25 cellular contexts compared by ENCODE assay signal in genomic region chr17:28545787-28546415, GRCh38. TPM values are rescaled to one million over a fixed set of nuclear protein-coding genes. Genes with fewer than 3 reads are reported as not detected.
DNase-seq lines count a peak whose midpoint lies in the region; ATAC-seq and TF ChIP-seq lines count a peak whose summit lies in the region.
"Had no signal": no experiment of that assay in that cellular context is flagged by ENCODE, and none has a peak within 500 bp of the region (broad histone marks: within the 10 kb centered on the region; RNA-seq: fewer than 3 reads in every experiment).

No MANE protein-coding gene starts in this region.

- DNase-seq in activated CD4-positive, alpha-beta T cell treated with anti-CD3 and anti-CD28 coated beads, Interleukin-2, amount 10 ng/mL, durations not matched to agents 7 days and 5 days = no peak
- DNase-seq in activated CD4-positive, alpha-beta T cell treated with anti-CD3 and anti-CD28 coated beads, Interleukin-2, amount 50 U/mL, for 1 hour = no peak
- DNase-seq in HuH-7 (ENCODE audit: low spot score) (peak; percentile 8), posterior vena cava (ENCODE audit: low spot score) (peak; percentile 52), midbrain (lab: John Stamatoyannopoulos, UW) (no peak), BE2C (no peak), upper lobe of right lung (no peak)
- DNase-seq: activated CD4-positive, alpha-beta T cell treated with anti-CD3 and anti-CD28 coated beads for 1 hour; activated CD8-positive, alpha-beta memory T cell treated with anti-CD3 and anti-CD28 coated beads, Interleukin-2, amount 10 ng/mL, durations not matched to agents 7 days and 5 days; dermis blood vessel endothelial cell; KG1; left lung; MV-4-11; NCI-H1694; NCI-H446; right cardiac atrium; substantia nigra had no signal

- no peaks in the 10 kb centered on the region for H3K36me3 ChIP-seq in BE2C
- peaks cover 10% of the 10 kb centered on the region for H3K36me3 ChIP-seq in upper lobe of right lung

- peaks cover 6% of the 10 kb centered on the region for H3K36me3 Mint-ChIP-seq in activated CD4-positive, alpha-beta T cell treated with anti-CD3 and anti-CD28 coated beads, Interleukin-2, amount 10 ng/mL, durations not matched to agents 7 days and 5 days (ENCODE audit: low read depth)
- peaks cover 33% of the 10 kb centered on the region for H3K36me3 Mint-ChIP-seq in dendritic cell treated with granulocyte-macrophage colony-stimulating factor and Interleukin-4, amounts not matched to agents 40 ng/mL and 50 ng/mL, for 4 days (ENCODE audit: low read depth)

- H3K27me3 ChIP-seq in BE2C = no peaks in the 10 kb centered on the region
- H3K27me3 ChIP-seq in upper lobe of right lung = no peaks in the 10 kb centered on the region
- H3K27me3 ChIP-seq: heart left ventricle, left lung had no signal

- CTCF ChIA-PET in activated CD4-positive, alpha-beta T cell treated with anti-CD3 and anti-CD28 coated beads, Interleukin-2, amount 10 ng/mL, durations not matched to agents 7 days and 5 days (lab: Charles Lee) = interaction anchor here (1.1 to 5.0 kb wide), 2 partner anchors 10 to 25 kb away, joined by 3 to 27 read pairs; partner anchors contain the start of gene PIGS

- no peak for ATAC-seq in upper lobe of right lung
- ATAC-seq: A549; activated CD8-positive, alpha-beta memory T cell treated with anti-CD3 and anti-CD28 coated beads, Interleukin-2, amount 10 ng/mL, durations not matched to agents 7 days and 5 days; heart left ventricle; left lung; right cardiac atrium had no signal

- peaks cover 33% of the 10 kb centered on the region for H3K4me1 Mint-ChIP-seq in activated CD4-positive, alpha-beta T cell treated with anti-CD3 and anti-CD28 coated beads, Interleukin-2, amount 10 ng/mL, durations not matched to agents 7 days and 5 days
- H3K4me1 Mint-ChIP-seq in dendritic cell treated with granulocyte-macrophage colony-stimulating factor and Interleukin-4, amounts not matched to agents 40 ng/mL and 50 ng/mL, for 4 days (ENCODE audit: low read depth) = peaks cover 55% of the 10 kb centered on the region

- H3K4me1 ChIP-seq in BE2C = no peaks in the 10 kb centered on the region
- peaks cover 11% of the 10 kb centered on the region for H3K4me1 ChIP-seq in upper lobe of right lung
- H3K4me1 ChIP-seq: A549 had no signal

- intact Hi-C loops in dendritic cell treated with granulocyte-macrophage colony-stimulating factor and Interleukin-4, amounts not matched to agents 40 ng/mL and 50 ng/mL, for 4 days (cut with micrococcal nuclease) = loop anchor here (10.0 kb wide), 1 partner anchor 161 kb away; no protein-coding TSS in a partner anchor
- intact Hi-C loops in posterior vena cava (cut with DNase I) (no loop called here), upper lobe of right lung (cut with DNase I) (no loop called here)

- no peak overlapping the region for H3K4me3 Mint-ChIP-seq in activated CD4-positive, alpha-beta T cell treated with anti-CD3 and anti-CD28 coated beads, Interleukin-2, amount 10 ng/mL, durations not matched to agents 7 days and 5 days
- no peak overlapping the region for H3K4me3 Mint-ChIP-seq in dendritic cell treated with granulocyte-macrophage colony-stimulating factor and Interleukin-4, amounts not matched to agents 40 ng/mL and 50 ng/mL, for 4 days
- H3K4me3 Mint-ChIP-seq: activated CD8-positive, alpha-beta memory T cell treated with anti-CD3 and anti-CD28 coated beads, Interleukin-2, amount 10 ng/mL, durations not matched to agents 7 days and 5 days; CD14-positive monocyte had no signal

- POLR2A ChIA-PET in activated CD4-positive, alpha-beta T cell treated with anti-CD3 and anti-CD28 coated beads, Interleukin-2, amount 10 ng/mL, durations not matched to agents 7 days and 5 days (lab: Charles Lee) = no interaction called here

- H3K9me3 ChIP-seq in BE2C = no peaks in the 10 kb centered on the region
- H3K9me3 ChIP-seq in upper lobe of right lung = no peaks in the 10 kb centered on the region
- H3K9me3 ChIP-seq: A549, heart left ventricle, left lung had no signal

- H3K27ac Mint-ChIP-seq in activated CD4-positive, alpha-beta T cell treated with anti-CD3 and anti-CD28 coated beads, Interleukin-2, amount 10 ng/mL, durations not matched to agents 7 days and 5 days = peak overlapping the region; percentile 2
- peak overlapping the region; percentile 81 for H3K27ac Mint-ChIP-seq in dendritic cell treated with granulocyte-macrophage colony-stimulating factor and Interleukin-4, amounts not matched to agents 40 ng/mL and 50 ng/mL, for 4 days
- H3K27ac Mint-ChIP-seq: activated CD8-positive, alpha-beta memory T cell treated with anti-CD3 and anti-CD28 coated beads, Interleukin-2, amount 10 ng/mL, durations not matched to agents 7 days and 5 days; activated T-helper 2 cell treated with anti-CD3 and anti-CD28 coated beads, Interferon-gamma antibody, Interleukin-2, Interleukin-4, amounts not matched to agents 10 μg/mL and 5 μg/mL and 100 μg/mL, durations not matched to agents 14 hours and 24 hours and 36 hours had no signal

- H3K4me3 ChIP-seq in BE2C (ENCODE audit: low read depth, low read length) = no peak overlapping the region
- H3K4me3 ChIP-seq in upper lobe of right lung = no peak overlapping the region
- H3K4me3 ChIP-seq: A549, heart left ventricle, left lung had no signal

- no peaks in the 10 kb centered on the region for H3K9me3 Mint-ChIP-seq in activated CD4-positive, alpha-beta T cell treated with anti-CD3 and anti-CD28 coated beads, Interleukin-2, amount 10 ng/mL, durations not matched to agents 7 days and 5 days
- no peaks in the 10 kb centered on the region for H3K9me3 Mint-ChIP-seq in dendritic cell treated with granulocyte-macrophage colony-stimulating factor and Interleukin-4, amounts not matched to agents 40 ng/mL and 50 ng/mL, for 4 days
- H3K9me3 Mint-ChIP-seq: activated T-helper 2 cell treated with anti-CD3 and anti-CD28 coated beads, Interferon-gamma antibody, Interleukin-2, Interleukin-4, amounts not matched to agents 10 μg/mL and 5 μg/mL and 100 μg/mL, durations not matched to agents 14 hours and 24 hours and 36 hours; CD14-positive monocyte had no signal

- H3K27ac ChIP-seq in upper lobe of right lung = no peak overlapping the region
- H3K27ac ChIP-seq: A549, heart left ventricle, left lung had no signal

- TF ChIP-seq CTCF in BE2C (IDR thresholded peaks at IDR 0.05; ENCODE audit: low read depth, low read length) = no peak
- no peak for TF ChIP-seq CTCF in upper lobe of right lung (IDR thresholded peaks at IDR 0.05)

- H3K27me3 Mint-ChIP-seq in activated CD4-positive, alpha-beta T cell treated with anti-CD3 and anti-CD28 coated beads, Interleukin-2, amount 10 ng/mL, durations not matched to agents 7 days and 5 days = no peaks in the 10 kb centered on the region
- H3K27me3 Mint-ChIP-seq in dendritic cell treated with granulocyte-macrophage colony-stimulating factor and Interleukin-4, amounts not matched to agents 40 ng/mL and 50 ng/mL, for 4 days = no peaks in the 10 kb centered on the region
- H3K27me3 Mint-ChIP-seq: activated CD8-positive, alpha-beta memory T cell treated with anti-CD3 and anti-CD28 coated beads, Interleukin-2, amount 10 ng/mL, durations not matched to agents 7 days and 5 days had no signal

RNA-seq across cellular contexts. Expression of gene UNC119, which starts 6.5 kb away (rescaled TPM):
- 10 to 100 TPM; 38.6 to 46.6 TPM for total RNA-seq in activated CD4-positive, alpha-beta T cell treated with anti-CD3 and anti-CD28 coated beads, Interleukin-2, amount 10 ng/mL, durations not matched to agents 7 days and 5 days
- total RNA-seq in posterior vena cava (10 to 100 TPM; 12.9 to 15.6 TPM), upper lobe of right lung (22.7 TPM)
- polyA plus RNA-seq in BE2C (2012; ENCODE audit: insufficient read depth, insufficient read length, low read depth) = 22.6 TPM

RNA-seq across cellular contexts. Expression of gene PIGS, which starts 25.4 kb away (rescaled TPM):
- 10 to 100 TPM; 61.7 to 62.6 TPM for total RNA-seq in activated CD4-positive, alpha-beta T cell treated with anti-CD3 and anti-CD28 coated beads, Interleukin-2, amount 10 ng/mL, durations not matched to agents 7 days and 5 days
- total RNA-seq in posterior vena cava = 10 to 100 TPM; 27.6 to 33.8 TPM
- 73.0 TPM for polyA plus RNA-seq in BE2C (2012; ENCODE audit: insufficient read depth, insufficient read length, low read depth)
- total RNA-seq in upper lobe of right lung = 43.0 TPM

RNA-seq across cellular contexts. Expression of gene ALDOC, which starts 30.8 kb away (rescaled TPM):
- total RNA-seq in activated CD4-positive, alpha-beta T cell treated with anti-CD3 and anti-CD28 coated beads, Interleukin-2, amount 10 ng/mL, durations not matched to agents 7 days and 5 days = 10 to 100 TPM; 61.4 to 63.4 TPM
- total RNA-seq in posterior vena cava (1 to 10 TPM; 6.9 to 8.4 TPM), upper lobe of right lung (10.5 TPM)
- polyA plus RNA-seq in BE2C (2012; ENCODE audit: insufficient read depth, insufficient read length, low read depth) = 30.9 TPM

RNA-seq across cellular contexts. Expression of gene FOXN1, which starts 39.8 kb away (rescaled TPM):
- not detected for total RNA-seq in activated CD4-positive, alpha-beta T cell treated with anti-CD3 and anti-CD28 coated beads, Interleukin-2, amount 10 ng/mL, durations not matched to agents 7 days and 5 days
- total RNA-seq in posterior vena cava (not detected), upper lobe of right lung (0.35 TPM)
- not detected for polyA plus RNA-seq in BE2C (2012; ENCODE audit: insufficient read depth, insufficient read length, low read depth)
- total RNA-seq: activated CD8-positive, alpha-beta memory T cell treated with anti-CD3 and anti-CD28 coated beads, Interleukin-2, amount 10 ng/mL, durations not matched to agents 7 days and 5 days; activated T-helper 2 cell treated with anti-CD3 and anti-CD28 coated beads, Interferon-gamma antibody, Interleukin-2, Interleukin-4, amounts not matched to agents 10 μg/mL and 5 μg/mL and 100 μg/mL, durations not matched to agents 14 hours and 24 hours and 36 hours; bronchial epithelial cell; dermis blood vessel endothelial cell; heart left ventricle; omental fat pad; right cardiac atrium; RPMI7951 had no signal
- polyA plus RNA-seq: A549, CD14-positive monocyte, heart left ventricle, right cardiac atrium had no signal

RNA-seq across cellular contexts. Expression of gene SPAG5, which starts 52.9 kb away (rescaled TPM):
- total RNA-seq in activated CD4-positive, alpha-beta T cell treated with anti-CD3 and anti-CD28 coated beads, Interleukin-2, amount 10 ng/mL, durations not matched to agents 7 days and 5 days = 100 to 1,000 TPM; 139 to 147 TPM
- total RNA-seq in posterior vena cava (1 to 10 TPM; 1.8 to 1.9 TPM), upper lobe of right lung (3.2 TPM)
- 16.4 TPM for polyA plus RNA-seq in BE2C (2012; ENCODE audit: insufficient read depth, insufficient read length, low read depth)
- polyA plus RNA-seq: CD14-positive monocyte had no signal

Comparison
In these comparisons a context has a peak if more than half of its experiments do, and no peak if none do; other contexts are left out.
1. DNase-seq: peak in HuH-7 (single experiment) and posterior vena cava (single experiment); none in activated CD4-positive, alpha-beta T cell treated with anti-CD3 and anti-CD28 coated beads, Interleukin-2, amount 10 ng/mL, durations not matched to agents 7 days and 5 days (single experiment), activated CD4-positive, alpha-beta T cell treated with anti-CD3 and anti-CD28 coated beads, Interleukin-2, amount 50 U/mL, for 1 hour (single experiment), midbrain (single experiment), BE2C (single experiment) and upper lobe of right lung (single experiment).